ENCODE assay signal across 19 cellular contexts in genomic region chr22:27022256-27022655, GRCh38.
"Had no signal": no experiment of that assay in that cellular context is flagged by ENCODE, and none has a peak within 500 bp of the region (broad histone marks: within the 10 kb centered on the region; RNA-seq: fewer than 3 reads in every experiment).

No MANE protein-coding gene starts in this region.

- FAIRE-seq: keratinocyte had no signal

- H3K4me1 ChIP-seq: testis, upper lobe of right lung had no signal

- H3K27me3 ChIP-seq: ovary, sigmoid colon, testis had no signal

- H3K27ac ChIP-seq: cardiac muscle cell, ovary, sigmoid colon, testis, upper lobe of right lung had no signal

- H3K9me3 ChIP-seq: mucosa of descending colon, ovary, sigmoid colon, testis, upper lobe of right lung had no signal

- ATAC-seq: activated CD8-positive, alpha-beta T cell treated with anti-CD3 and anti-CD28 coated beads, Interleukin-2, amount 10 ng/mL, durations not matched to agents 7 days and 5 days; activated T-cell treated with anti-CD3 and anti-CD28 coated beads, Interleukin-2, amount 50 U/mL, for 72 hours; left ventricle myocardium superior; mucosa of descending colon; stimulated activated memory B cell treated with anti-CD40 and anti-IgM and Interleukin-4, amounts not matched to agents 10 μg/mL and 1 μg/mL and 100 μg/mL, for 72 hours; upper lobe of right lung had no signal

- DNase-seq: activated CD4-positive, alpha-beta T cell treated with anti-CD3 and anti-CD28 coated beads, Interleukin-2, amount 10 ng/mL, durations not matched to agents 24 days and 14 days; activated CD8-positive, alpha-beta memory T cell treated with anti-CD3 and anti-CD28 coated beads, Interleukin-2, amount 50 U/mL, for 4 hours; activated CD8-positive, alpha-beta T cell treated with anti-CD3 and anti-CD28 coated beads, Interleukin-2, amount 10 ng/mL, durations not matched to agents 7 days and 5 days; activated gamma-delta T cell; activated T-cell treated with anti-CD3 and anti-CD28 coated beads, Interleukin-2, amount 50 U/mL, for 72 hours; dermis blood vessel endothelial cell; effector memory CD4-positive, alpha-beta T cell; foreskin melanocyte; left ventricle myocardium superior; mucosa of descending colon; naive B cell; ovary; sigmoid colon; stimulated activated CD4-positive, alpha-beta T cell treated with anti-CD3 and anti-CD28 coated beads, Interleukin-4, amount 100 ng/mL, for 4 hours; testis; upper lobe of right lung had no signal

- H3K4me3 ChIP-seq: cardiac muscle cell, mucosa of descending colon, ovary, sigmoid colon, testis, upper lobe of right lung had no signal

- H3K36me3 ChIP-seq: cardiac muscle cell, ovary, sigmoid colon, upper lobe of right lung had no signal
